In genomic region chr9:127185931-127186781, GRCh38 we compare ENCODE assay signal across 9 cellular contexts.
DNase-seq lines count a peak whose midpoint lies in the region; ATAC-seq and TF ChIP-seq lines count a peak whose summit lies in the region.
"Had no signal": no experiment of that assay in that cellular context is flagged by ENCODE, and none has a peak within 500 bp of the region (broad histone marks: within the 10 kb centered on the region; RNA-seq: fewer than 3 reads in every experiment).

No MANE protein-coding gene starts in this region.

- ATAC-seq in GM18867 (IDR thresholded peaks at IDR 0.05; ENCODE audit: unreplicated experiment): no peak
- no peak for ATAC-seq in GM18505 (IDR thresholded peaks at IDR 0.05; ENCODE audit: unreplicated experiment)
- no peak for ATAC-seq in HG03469 (IDR thresholded peaks at IDR 0.05; ENCODE audit: unreplicated experiment)

- no peak overlapping the region for H3K4me3 ChIP-seq in MG63

- DNase-seq in MG63 (peak; percentile 44), epidermal melanocyte (ENCODE audit: insufficient read length, low spot score) (peak; percentile 55), mesenteric fat pad (ENCODE audit: low spot score) (peak; percentile 93), stromal cell of bone marrow (ENCODE audit: low read depth) (peak; percentile 97), NCI-H2196 (lab: John Stamatoyannopoulos, UW; ENCODE audit: unreplicated experiment) (no peak)
- DNase-seq: NCI-H1417 treated with DMSO at 0.1 percent for 48 hours had no signal

- H3K9me3 ChIP-seq in MG63: no peaks in the 10 kb centered on the region

- H3K27me3 ChIP-seq in MG63: no peaks in the 10 kb centered on the region

- H3K36me3 ChIP-seq in MG63: no peaks in the 10 kb centered on the region

- TF ChIP-seq POLR2A in GM18505 (IDR thresholded peaks at IDR 0.05; ENCODE audit: borderline replicate concordance, extremely low read depth, insufficient read depth, insufficient read length): no peak
